ENCODE assay signal across 10 cellular contexts in genomic region chr14:37171678-37172023, GRCh38. TPM values are rescaled to one million over a fixed set of nuclear protein-coding genes. Genes with fewer than 3 reads are reported as not detected.
DNase-seq lines count a peak whose midpoint lies in the region; ATAC-seq and TF ChIP-seq lines count a peak whose summit lies in the region.
"Had no signal": no experiment of that assay in that cellular context is flagged by ENCODE, and none has a peak within 500 bp of the region (broad histone marks: within the 10 kb centered on the region; RNA-seq: fewer than 3 reads in every experiment).

No MANE protein-coding gene starts in this region.

- H3K27ac ChIP-seq in cardiac muscle cell (peak overlapping the region; percentile 82), neural cell (ENCODE audit: low read length) (no peak overlapping the region)

- no peak for TF ChIP-seq EP300 in neural cell (conservative IDR thresholded peaks at IDR 0.05; ENCODE audit: poor library complexity, severe bottlenecking)

- H3F3A ChIP-seq in neural cell (ENCODE audit: insufficient read depth, low read length, poor library complexity, severe bottlenecking) = no peaks in the 10 kb centered on the region

- H3K27me3 ChIP-seq in cardiac muscle cell (no peaks in the 10 kb centered on the region), neural cell (ENCODE audit: insufficient read depth, low read depth, low read length) (peaks cover 5% of the 10 kb centered on the region)

- no peak for TF ChIP-seq RAD21 in neural cell (conservative IDR thresholded peaks at IDR 0.05)

- H3K79me2 ChIP-seq in neural cell (replicated peaks; ENCODE audit: insufficient read depth, low read length) = no peaks in the 10 kb centered on the region

- H2AFZ ChIP-seq in neural cell (ENCODE audit: low read depth, low read length) = peak overlapping the region; percentile 46

- peak overlapping the region; percentile 55 for H3K4me3 ChIP-seq in cardiac muscle cell
- H3K4me3 ChIP-seq in fibroblast of pulmonary artery (replicated peaks; ENCODE audit: low read depth, low read length) = peak overlapping the region; percentile 80
- H3K4me3 ChIP-seq in neural cell (ENCODE audit: low read length) = peak overlapping the region; percentile 90

- no peaks in the 10 kb centered on the region for H3K36me3 ChIP-seq in cardiac muscle cell
- H3K36me3 ChIP-seq in neural cell (ENCODE audit: insufficient read depth, low read length) = no peaks in the 10 kb centered on the region

- H3K4me1 ChIP-seq in cardiac muscle cell (ENCODE audit: low read depth) = peaks cover 7% of the 10 kb centered on the region

- TF ChIP-seq CTCF in cardiac muscle cell (IDR thresholded peaks at IDR 0.05; ENCODE audit: low read depth, low read length) (no peak), fibroblast of pulmonary artery (IDR thresholded peaks at IDR 0.05; ENCODE audit: low read length, missing control alignments) (no peak), neural cell (IDR thresholded peaks at IDR 0.05; ENCODE audit: poor library complexity, severe bottlenecking) (no peak)

- ATAC-seq in Right ventricle myocardium inferior (no peak), HG03196 (IDR thresholded peaks at IDR 0.05; ENCODE audit: unreplicated experiment) (no peak), GM19023 (IDR thresholded peaks at IDR 0.05; ENCODE audit: unreplicated experiment) (no peak), GM21528 (IDR thresholded peaks at IDR 0.05; ENCODE audit: low FRiP score, unreplicated experiment) (no peak)

- no peak overlapping the region for H3K9ac ChIP-seq in neural cell (ENCODE audit: low read length)

- no peak for DNase-seq in cardiac muscle cell (ENCODE audit: low read depth in 1 of 2, low spot score in 1 of 2)
- DNase-seq in Right ventricle myocardium inferior (ENCODE audit: missing footprints) = no peak
- no peak for DNase-seq in fibroblast of pulmonary artery (ENCODE audit: low read depth)
- DNase-seq in stimulated activated CD8-positive, alpha-beta memory T cell treated with anti-CD3 and anti-CD28 coated beads, Interleukin-4, amount 100 ng/mL, for 48 hours = no peak
- DNase-seq: activated gamma-delta T cell treated with Interleukin-2 at 50 U/mL for 16 hours had no signal

- H4K20me1 ChIP-seq in neural cell (ENCODE audit: insufficient read depth) = no peaks in the 10 kb centered on the region

- intact Hi-C loops in Right ventricle myocardium inferior (cut with DNase I) = no loop called here

- H3K9me3 ChIP-seq in cardiac muscle cell (ENCODE audit: low read depth) = no peaks in the 10 kb centered on the region
- H3K9me3 ChIP-seq in neural cell (ENCODE audit: low read length) = no peaks in the 10 kb centered on the region

- no peaks in the 10 kb centered on the region for H3K9me2 ChIP-seq in neural cell (ENCODE audit: insufficient read depth, low read length)

- H3K4me2 ChIP-seq in neural cell (ENCODE audit: low read length) = peak overlapping the region; percentile 63

TF ChIP-seq in neural cell, 6 proteins besides CTCF, POLR2A, EP300 and RAD21:
- TF ChIP-seq EZH2 (IDR thresholded peaks at IDR 0.05; ENCODE audit: borderline replicate concordance, insufficient read depth, low read length, poor library complexity, severe bottlenecking) (no peak), REST (IDR thresholded peaks at IDR 0.05; ENCODE audit: borderline replicate concordance) (no peak), MXI1 (conservative IDR thresholded peaks at IDR 0.05; ENCODE audit: poor library complexity, severe bottlenecking) (no peak), TAF1 (IDR thresholded peaks at IDR 0.05; ENCODE audit: low read depth) (no peak), POLR2AphosphoS5 (IDR thresholded peaks at IDR 0.05) (no peak), SMC3 (conservative IDR thresholded peaks at IDR 0.05; ENCODE audit: poor library complexity) (no peak)
TF ChIP-seq in neural cell: peak in this region for 0.

RNA-seq across cellular contexts. Expression of gene SLC25A21, which starts 0.8 kb away (rescaled TPM):
- 0.63 and 4.8 TPM in 2 replicates for total RNA-seq in cardiac muscle cell
- polyA plus RNA-seq in cardiac muscle cell = 1.7 and 8.4 TPM in 2 replicates
- total RNA-seq in Right ventricle myocardium inferior = 0.76 TPM
- 0.35 TPM in 1 of 2 replicates, not detected in the other for polyA plus RNA-seq in neural cell
- polyA minus RNA-seq in neural cell = 0.69 and 1.5 TPM in 2 replicates
- total RNA-seq: T-helper 1 cell treated with Interleukin-12 subunit alpha and Interleukin-12 subunit beta and Interleukin-4 antibody, amounts not matched to agents 30 ng/mL and 1 ng/mL, for 36 hours had no signal

RNA-seq across cellular contexts. Expression of gene MIPOL1, which starts 26.1 kb away (rescaled TPM):
- total RNA-seq in cardiac muscle cell = 7.2 and 8.4 TPM in 2 replicates
- 6.5 and 7.3 TPM in 2 replicates for polyA plus RNA-seq in cardiac muscle cell
- 7.0 TPM for total RNA-seq in Right ventricle myocardium inferior
- 1.3 and 3.2 TPM in 2 replicates for polyA plus RNA-seq in neural cell
- 14.4 and 15.6 TPM in 2 replicates for polyA minus RNA-seq in neural cell
